ENCODE assay signal across 1 cellular context in the genomic region with DNA sequence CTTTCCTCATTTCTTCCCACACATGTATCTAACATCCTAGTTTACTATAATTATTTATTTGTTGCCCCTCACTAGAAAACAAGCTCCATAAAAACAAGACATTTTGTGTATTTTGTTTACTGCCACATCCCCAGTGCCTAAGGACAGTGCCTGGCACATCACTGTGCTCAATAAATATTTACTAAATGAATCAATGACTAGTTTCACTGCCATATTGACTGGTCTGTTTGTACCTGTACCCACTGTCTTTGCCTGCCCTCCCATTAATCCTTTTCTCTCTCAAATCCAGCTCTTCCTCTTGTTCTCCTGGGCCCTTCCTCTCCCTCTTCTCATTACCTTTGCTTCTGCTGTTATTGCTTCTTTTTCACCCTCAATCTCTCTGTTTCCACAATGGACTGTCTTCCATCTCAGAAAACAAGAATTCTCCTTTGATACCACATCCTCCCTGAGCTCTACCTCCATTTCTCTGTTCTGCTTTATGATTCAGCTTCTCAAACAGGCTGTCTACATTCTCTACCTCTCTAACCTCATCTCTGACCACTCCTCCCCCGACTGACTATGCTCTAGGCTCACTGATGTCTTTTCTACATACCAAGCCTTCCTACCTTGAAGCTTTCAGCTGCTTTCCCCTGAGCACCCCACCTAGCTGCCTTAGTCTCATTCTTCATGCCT.
TF ChIP-seq lines count a peak whose summit lies in the region.

No MANE protein-coding gene starts in this region.

TF ChIP-seq in H1, 55 proteins besides CTCF, POLR2A, EP300 and RAD21:
- TF ChIP-seq GABPA (IDR thresholded peaks at IDR 0.05; ENCODE audit: borderline replicate concordance, insufficient read depth, low read length): no peak
- TF ChIP-seq TEAD4 (IDR thresholded peaks at IDR 0.05; ENCODE audit: low read depth, low read length): 0 out of 2 replicates have a peak, but pooled peaks have one; percentile 20
- 0 out of 2 replicates have a peak, but pooled peaks have one; percentile 11 for TF ChIP-seq SP1 (IDR thresholded peaks at IDR 0.05; ENCODE audit: low read depth, low read length)
